ENCODE assay signal across 18 cellular contexts in genomic region chr22:27224485-27225364, GRCh38.
DNase-seq lines count a peak whose midpoint lies in the region; FAIRE-seq and TF ChIP-seq lines count a peak whose summit lies in the region.
"Had no signal": no experiment of that assay in that cellular context is flagged by ENCODE, and none has a peak within 500 bp of the region (broad histone marks: within the 10 kb centered on the region; RNA-seq: fewer than 3 reads in every experiment).

No MANE protein-coding gene starts in this region.

- TF ChIP-seq POLR2A in testis (IDR thresholded peaks at IDR 0.05): no peak

- H3K9me3 ChIP-seq in HEK293 (ENCODE audit: control insufficient read depth, insufficient read depth, low read depth, low read length) (no peaks in the 10 kb centered on the region), testis (no peaks in the 10 kb centered on the region)

- intact Hi-C loops in testis (cut with DNase I; ENCODE audit: low total_unique reads): no loop called here

- CTCF ChIA-PET in HEK293 (lab: Yijun Ruan, JAX): interaction anchor here (0.7 kb wide), 1 partner anchor 858 kb away, joined by 3 read pairs; no protein-coding TSS in a partner anchor

- FAIRE-seq in frontal cortex (lab: Jason Lieb, UNC): no peak

- H3K36me3 ChIP-seq in HEK293 (ENCODE audit: control insufficient read depth in 2 of 2, insufficient read depth in 1 of 2, low read length in 2 of 2): no peaks in the 10 kb centered on the region
- H3K36me3 ChIP-seq in testis (ENCODE audit: low read depth, missing control alignments): no peaks in the 10 kb centered on the region

- DNase-seq in cardiac fibroblast (ENCODE audit: low read depth in 2 of 2) (peak; percentile 41 to 88), kidney tubule cell (ENCODE audit: low spot score) (peak; percentile 38), testis (peak; percentile 58), NCI-H1436 treated with DMSO at 0.1 percent for 48 hours (lab: John Stamatoyannopoulos, UW) (no peak), putamen (ENCODE audit: low spot score) (no peak), frontal cortex (ENCODE audit: low spot score in 2 of 2) (no peak)
- no peak for DNase-seq in stimulated activated CD4-positive, alpha-beta T cell treated with anti-CD3 and anti-CD28 coated beads, Interleukin-2, amount 100 ng/mL, for 24 hours
- DNase-seq: activated CD4-positive, alpha-beta T cell treated with anti-CD3 and anti-CD28 coated beads, Interleukin-2, amount 10 ng/mL, durations not matched to agents 7 days and 5 days; activated effector memory CD4-positive, alpha-beta T cell treated with anti-CD3 and anti-CD28 coated beads, Interleukin-2, amount 50 U/mL, for 16 hours; Calu3; cortex of kidney; left colon; NCI-H2107; stimulated activated CD4-positive, alpha-beta T cell treated with anti-CD3 and anti-CD28 coated beads, Interleukin-4, amount 100 ng/mL, for 4 hours; stimulated activated naive CD8-positive, alpha-beta T cell treated with anti-CD3 and anti-CD28 coated beads, Interleukin-15, amount 100 ng/mL, for 72 hours; T-helper 1 cell had no signal

- no peaks in the 10 kb centered on the region for H3K27me3 ChIP-seq in testis

- H3K27ac ChIP-seq in HEK293 (ENCODE audit: extremely low read depth, low read depth, low read length) (peak overlapping the region; percentile 6; the same call in 1 of the 2 replicates), testis (no peak overlapping the region)
- H3K27ac ChIP-seq: parathyroid adenoma had no signal

- peaks cover 3% of the 10 kb centered on the region for H3K4me1 ChIP-seq in HEK293 (ENCODE audit: control insufficient read depth, insufficient read depth, low read length)
- H3K4me1 ChIP-seq in testis: peaks cover 3% of the 10 kb centered on the region
- H3K4me1 ChIP-seq: parathyroid adenoma had no signal

- H3K4me3 ChIP-seq in HEK293 (ENCODE audit: low read depth, low read length) (no peak overlapping the region), cardiac fibroblast (replicated peaks in 1 of 2; ENCODE audit: low read depth in 2 of 2, low read length in 2 of 2) (no peak overlapping the region), testis (no peak overlapping the region)

- POLR2A ChIA-PET in HEK293 (lab: Yijun Ruan, JAX): interaction anchor here (1.1 kb wide), 1 partner anchor 14 kb away, joined by 5 read pairs; no protein-coding TSS in a partner anchor

- WGBS in testis, 2 donors: 32 to 34% methylated on average over 17 of the region's 17 CpGs

- TF ChIP-seq CTCF in HEK293 (tag by site-specific recombination; IDR thresholded peaks at IDR 0.05): no peak
- TF ChIP-seq CTCF in cardiac fibroblast (IDR thresholded peaks at IDR 0.05; ENCODE audit: low read depth, low read length): no peak
- no peak for TF ChIP-seq CTCF in testis (IDR thresholded peaks at IDR 0.05)

TF ChIP-seq in HEK293, 187 proteins besides CTCF, POLR2A, EP300 and RAD21:
- TF ChIP-seq ZNF544 (tag by site-specific recombination; IDR thresholded peaks at IDR 0.05) (no peak), PRDM10 (tag by site-specific recombination; IDR thresholded peaks at IDR 0.05) (no peak), ZNF530 (tag by site-specific recombination; IDR thresholded peaks at IDR 0.05; ENCODE audit: low read depth) (peak; percentile 97), ZNF398 (tag by site-specific recombination; IDR thresholded peaks at IDR 0.05) (0 out of 2 replicates have a peak, but pooled peaks have one; percentile 29), ZBTB44 (tag by site-specific recombination; IDR thresholded peaks at IDR 0.05) (no peak), ZNF341 (tag by site-specific recombination; IDR thresholded peaks at IDR 0.05; ENCODE audit: low read depth) (no peak), ZIC2 (tag by site-specific recombination; IDR thresholded peaks at IDR 0.05) (peak; percentile 63), REPIN1 (tag by site-specific recombination; IDR thresholded peaks at IDR 0.05; ENCODE audit: low read depth) (no peak), IKZF3 (tag by site-specific recombination; IDR thresholded peaks at IDR 0.05) (no peak), ZNF146 (tag by site-specific recombination; IDR thresholded peaks at IDR 0.05) (no peak), ZNF354C (tag by site-specific recombination; IDR thresholded peaks at IDR 0.05; ENCODE audit: borderline replicate concordance, low read depth) (no peak)

Comparison
In these comparisons a context has a peak if more than half of its experiments do, and no peak if none do; other contexts are left out.
1. DNase-seq: peak in cardiac fibroblast (2 of 2), kidney tubule cell (single experiment) and testis (single experiment); none in NCI-H1436 treated with DMSO at 0.1 percent for 48 hours (single experiment), stimulated activated CD4-positive, alpha-beta T cell treated with anti-CD3 and anti-CD28 coated beads, Interleukin-2, amount 100 ng/mL, for 24 hours (0 of 2), putamen (single experiment) and frontal cortex (0 of 2).